Comparison of ENCODE assay signal across 1 cellular context in genomic region chr4:3320361-3321023, GRCh38.
TF ChIP-seq lines count a peak whose summit lies in the region.

No MANE protein-coding gene starts in this region.

TF ChIP-seq in HEK293, 187 proteins besides CTCF, POLR2A, EP300 and RAD21 (continued from another document):
- TF ChIP-seq ZNF398 (tag by site-specific recombination; IDR thresholded peaks at IDR 0.05): no peak; the same call in 1 of the 2 replicates
- peak; percentile 49; the same call in 1 of the 2 replicates for TF ChIP-seq PATZ1 (tag by site-specific recombination; IDR thresholded peaks at IDR 0.05)
- TF ChIP-seq, protein P1, sequence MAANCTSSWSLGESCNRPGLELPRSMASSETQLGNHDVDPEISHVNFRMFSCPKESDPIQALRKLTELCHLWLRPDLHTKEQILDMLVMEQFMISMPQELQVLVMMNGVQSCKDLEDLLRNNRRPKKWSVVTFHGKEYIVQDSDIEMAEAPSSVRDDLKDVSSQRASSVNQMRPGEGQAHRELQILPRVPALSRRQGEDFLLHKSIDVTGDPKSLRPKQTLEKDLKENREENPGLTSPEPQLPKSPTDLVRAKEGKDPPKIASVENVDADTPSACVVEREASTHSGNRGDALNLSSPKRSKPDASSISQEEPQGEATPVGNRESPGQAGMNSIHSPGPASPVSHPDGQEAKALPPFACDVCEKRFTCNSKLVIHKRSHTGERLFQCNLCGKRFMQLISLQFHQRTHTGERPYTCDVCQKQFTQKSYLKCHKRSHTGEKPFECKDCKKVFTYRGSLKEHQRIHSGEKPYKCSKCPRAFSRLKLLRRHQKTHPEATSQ (tag by site-specific recombination; IDR thresholded peaks at IDR 0.05): no peak
- no peak for TF ChIP-seq ZNF23 (tag by site-specific recombination; IDR thresholded peaks at IDR 0.05; ENCODE audit: borderline replicate concordance)
- TF ChIP-seq GLIS2 (tag by site-specific recombination; IDR thresholded peaks at IDR 0.05): 0 out of 2 replicates have a peak, but pooled peaks have one; percentile 16
- TF ChIP-seq ZNF768 (tag by site-specific recombination; IDR thresholded peaks at IDR 0.05): no peak
- no peak for TF ChIP-seq MEIS1 (CRISPR knock-in tag; IDR thresholded peaks at IDR 0.05; ENCODE audit: borderline replicate concordance)
- TF ChIP-seq, protein P2, sequence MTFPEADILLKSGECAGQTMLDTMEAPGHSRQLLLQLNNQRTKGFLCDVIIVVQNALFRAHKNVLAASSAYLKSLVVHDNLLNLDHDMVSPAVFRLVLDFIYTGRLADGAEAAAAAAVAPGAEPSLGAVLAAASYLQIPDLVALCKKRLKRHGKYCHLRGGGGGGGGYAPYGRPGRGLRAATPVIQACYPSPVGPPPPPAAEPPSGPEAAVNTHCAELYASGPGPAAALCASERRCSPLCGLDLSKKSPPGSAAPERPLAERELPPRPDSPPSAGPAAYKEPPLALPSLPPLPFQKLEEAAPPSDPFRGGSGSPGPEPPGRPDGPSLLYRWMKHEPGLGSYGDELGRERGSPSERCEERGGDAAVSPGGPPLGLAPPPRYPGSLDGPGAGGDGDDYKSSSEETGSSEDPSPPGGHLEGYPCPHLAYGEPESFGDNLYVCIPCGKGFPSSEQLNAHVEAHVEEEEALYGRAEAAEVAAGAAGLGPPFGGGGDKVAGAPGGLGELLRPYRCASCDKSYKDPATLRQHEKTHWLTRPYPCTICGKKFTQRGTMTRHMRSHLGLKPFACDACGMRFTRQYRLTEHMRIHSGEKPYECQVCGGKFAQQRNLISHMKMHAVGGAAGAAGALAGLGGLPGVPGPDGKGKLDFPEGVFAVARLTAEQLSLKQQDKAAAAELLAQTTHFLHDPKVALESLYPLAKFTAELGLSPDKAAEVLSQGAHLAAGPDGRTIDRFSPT (tag by site-specific recombination; IDR thresholded peaks at IDR 0.05): no peak
- no peak for TF ChIP-seq ZNF473 (tag by site-specific recombination; IDR thresholded peaks at IDR 0.05)
- peak; percentile 90 for TF ChIP-seq OSR2 (tag by site-specific recombination; IDR thresholded peaks at IDR 0.05)
- 0 out of 2 replicates have a peak, but pooled peaks have one; percentile 49 for TF ChIP-seq ZNF600 (tag by site-specific recombination; IDR thresholded peaks at IDR 0.05)
- TF ChIP-seq ZNF335 (tag by site-specific recombination; conservative IDR thresholded peaks at IDR 0.05): peak; percentile 33; the same call in 1 of the 2 replicates
- 0 out of 2 replicates have a peak, but pooled peaks have one; percentile 36 for TF ChIP-seq ZBTB20 (tag by site-specific recombination; IDR thresholded peaks at IDR 0.05)
- TF ChIP-seq, protein P3, sequence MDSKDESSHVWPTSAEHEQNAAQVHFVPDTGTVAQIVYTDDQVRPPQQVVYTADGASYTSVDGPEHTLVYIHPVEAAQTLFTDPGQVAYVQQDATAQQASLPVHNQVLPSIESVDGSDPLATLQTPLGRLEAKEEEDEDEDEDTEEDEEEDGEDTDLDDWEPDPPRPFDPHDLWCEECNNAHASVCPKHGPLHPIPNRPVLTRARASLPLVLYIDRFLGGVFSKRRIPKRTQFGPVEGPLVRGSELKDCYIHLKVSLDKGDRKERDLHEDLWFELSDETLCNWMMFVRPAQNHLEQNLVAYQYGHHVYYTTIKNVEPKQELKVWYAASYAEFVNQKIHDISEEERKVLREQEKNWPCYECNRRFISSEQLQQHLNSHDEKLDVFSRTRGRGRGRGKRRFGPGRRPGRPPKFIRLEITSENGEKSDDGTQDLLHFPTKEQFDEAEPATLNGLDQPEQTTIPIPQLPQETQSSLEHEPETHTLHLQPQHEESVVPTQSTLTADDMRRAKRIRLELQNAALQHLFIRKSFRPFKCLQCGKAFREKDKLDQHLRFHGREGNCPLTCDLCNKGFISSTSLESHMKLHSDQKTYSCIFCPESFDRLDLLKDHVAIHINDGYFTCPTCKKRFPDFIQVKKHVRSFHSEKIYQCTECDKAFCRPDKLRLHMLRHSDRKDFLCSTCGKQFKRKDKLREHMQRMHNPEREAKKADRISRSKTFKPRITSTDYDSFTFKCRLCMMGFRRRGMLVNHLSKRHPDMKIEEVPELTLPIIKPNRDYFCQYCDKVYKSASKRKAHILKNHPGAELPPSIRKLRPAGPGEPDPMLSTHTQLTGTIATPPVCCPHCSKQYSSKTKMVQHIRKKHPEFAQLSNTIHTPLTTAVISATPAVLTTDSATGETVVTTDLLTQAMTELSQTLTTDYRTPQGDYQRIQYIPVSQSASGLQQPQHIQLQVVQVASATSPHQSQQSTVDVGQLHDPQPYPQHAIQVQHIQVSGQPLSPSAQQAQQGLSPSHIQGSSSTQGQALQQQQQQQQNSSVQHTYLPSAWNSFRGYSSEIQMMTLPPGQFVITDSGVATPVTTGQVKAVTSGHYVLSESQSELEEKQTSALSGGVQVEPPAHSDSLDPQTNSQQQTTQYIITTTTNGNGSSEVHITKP (tag by site-specific recombination; IDR thresholded peaks at IDR 0.05): peak; percentile 84
- no peak for TF ChIP-seq GFI1B (tag by site-specific recombination; IDR thresholded peaks at IDR 0.05)
- TF ChIP-seq KLF8 (tag by site-specific recombination; IDR thresholded peaks at IDR 0.05): peak; percentile 18; the same call in 1 of the 2 replicates
- no peak for TF ChIP-seq HOXA7 (CRISPR knock-in tag; IDR thresholded peaks at IDR 0.05; ENCODE audit: borderline replicate concordance)
- TF ChIP-seq ZNF701 (tag by site-specific recombination; IDR thresholded peaks at IDR 0.05): no peak
- TF ChIP-seq ZNF830 (tag by site-specific recombination; IDR thresholded peaks at IDR 0.05; ENCODE audit: low read depth): no peak
- peak; percentile 73 for TF ChIP-seq ZNF843 (tag by site-specific recombination; IDR thresholded peaks at IDR 0.05)
- TF ChIP-seq ZNF621 (tag by site-specific recombination; IDR thresholded peaks at IDR 0.05): no peak
- peak; percentile 76 for TF ChIP-seq ZBTB48 (tag by site-specific recombination; IDR thresholded peaks at IDR 0.05)
- TF ChIP-seq, protein P4, sequence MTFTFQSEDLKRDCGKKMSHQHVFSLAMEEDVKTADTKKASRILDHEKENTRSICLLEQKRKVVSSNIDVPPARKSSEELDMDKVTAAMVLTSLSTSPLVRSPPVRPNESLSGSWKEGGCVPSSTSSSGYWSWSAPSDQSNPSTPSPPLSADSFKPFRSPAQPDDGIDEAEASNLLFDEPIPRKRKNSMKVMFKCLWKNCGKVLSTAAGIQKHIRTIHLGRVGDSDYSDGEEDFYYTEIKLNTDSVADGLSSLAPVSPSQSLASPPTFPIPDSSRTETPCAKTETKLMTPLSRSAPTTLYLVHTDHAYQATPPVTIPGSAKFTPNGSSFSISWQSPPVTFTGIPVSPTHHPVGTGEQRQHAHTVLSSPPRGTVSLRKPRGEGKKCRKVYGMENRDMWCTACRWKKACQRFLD (tag by site-specific recombination; IDR thresholded peaks at IDR 0.05): no peak
- TF ChIP-seq GLIS1 (tag by site-specific recombination; IDR thresholded peaks at IDR 0.05): peak; percentile 99
- peak; percentile 86 for TF ChIP-seq ZNF341 (tag by site-specific recombination; IDR thresholded peaks at IDR 0.05; ENCODE audit: low read depth)
- peak; percentile 47; the same call in 1 of the 2 replicates for TF ChIP-seq OVOL3 (tag by site-specific recombination; IDR thresholded peaks at IDR 0.05)
- TF ChIP-seq TRIM28 (IDR thresholded peaks at IDR 0.05; ENCODE audit: borderline replicate concordance, low read length): 0 out of 2 replicates have a peak, but pooled peaks have one; percentile 49
- peak; percentile 38; the same call in 1 of the 2 replicates for TF ChIP-seq SP7 (tag by site-specific recombination; IDR thresholded peaks at IDR 0.05)
- TF ChIP-seq, protein P5, sequence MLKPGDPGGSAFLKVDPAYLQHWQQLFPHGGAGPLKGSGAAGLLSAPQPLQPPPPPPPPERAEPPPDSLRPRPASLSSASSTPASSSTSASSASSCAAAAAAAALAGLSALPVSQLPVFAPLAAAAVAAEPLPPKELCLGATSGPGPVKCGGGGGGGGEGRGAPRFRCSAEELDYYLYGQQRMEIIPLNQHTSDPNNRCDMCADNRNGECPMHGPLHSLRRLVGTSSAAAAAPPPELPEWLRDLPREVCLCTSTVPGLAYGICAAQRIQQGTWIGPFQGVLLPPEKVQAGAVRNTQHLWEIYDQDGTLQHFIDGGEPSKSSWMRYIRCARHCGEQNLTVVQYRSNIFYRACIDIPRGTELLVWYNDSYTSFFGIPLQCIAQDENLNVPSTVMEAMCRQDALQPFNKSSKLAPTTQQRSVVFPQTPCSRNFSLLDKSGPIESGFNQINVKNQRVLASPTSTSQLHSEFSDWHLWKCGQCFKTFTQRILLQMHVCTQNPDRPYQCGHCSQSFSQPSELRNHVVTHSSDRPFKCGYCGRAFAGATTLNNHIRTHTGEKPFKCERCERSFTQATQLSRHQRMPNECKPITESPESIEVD (tag by site-specific recombination; IDR thresholded peaks at IDR 0.05): no peak
- TF ChIP-seq YY2 (tag by site-specific recombination; IDR thresholded peaks at IDR 0.05): no peak
- no peak for TF ChIP-seq ZNF76 (tag by site-specific recombination; IDR thresholded peaks at IDR 0.05; ENCODE audit: borderline replicate concordance, low read depth)
- TF ChIP-seq KLF16 (tag by site-specific recombination; IDR thresholded peaks at IDR 0.05): no peak
